In the genomic region with DNA sequence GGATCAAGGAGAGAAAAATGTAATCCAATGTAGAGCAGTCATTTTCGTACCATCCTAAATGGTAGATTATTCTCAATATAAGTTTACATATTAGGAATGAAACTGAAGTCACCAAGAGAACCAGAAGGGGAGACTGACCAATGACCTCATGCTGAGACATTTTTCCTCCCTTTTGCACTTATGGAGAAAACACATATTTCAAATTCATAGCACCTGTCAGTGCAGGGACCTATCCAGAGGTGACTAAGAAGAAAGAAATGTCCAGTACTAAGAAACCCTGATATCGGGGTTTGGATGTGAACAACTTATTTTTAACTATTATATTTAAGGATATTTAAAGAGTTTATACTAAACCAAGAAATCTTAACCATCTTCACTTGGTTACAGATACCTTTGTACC, we compare ENCODE assay signal across 27 cellular contexts. TPM values are rescaled to one million over a fixed set of nuclear protein-coding genes. Genes with fewer than 3 reads are reported as not detected.
DNase-seq lines count a peak whose midpoint lies in the region; ATAC-seq, FAIRE-seq and TF ChIP-seq lines count a peak whose summit lies in the region.
"Had no signal": no experiment of that assay in that cellular context is flagged by ENCODE, and none has a peak within 500 bp of the region (broad histone marks: within the 10 kb centered on the region; RNA-seq: fewer than 3 reads in every experiment).

No MANE protein-coding gene starts in this region.

- TF ChIP-seq CTCF in bronchial epithelial cell (IDR thresholded peaks at IDR 0.05; ENCODE audit: insufficient read depth, low read length, severe bottlenecking) (no peak), osteoblast (IDR thresholded peaks at IDR 0.05; ENCODE audit: extremely low read depth, low read depth, low read length) (no peak), heart right ventricle (IDR thresholded peaks at IDR 0.05) (no peak)

- no peak for FAIRE-seq in bronchial epithelial cell (lab: Jason Lieb, UNC)
- FAIRE-seq: G401.6, HepG2 had no signal

- peaks cover 6% of the 10 kb centered on the region for H3K36me3 ChIP-seq in bronchial epithelial cell (ENCODE audit: control insufficient read depth, insufficient read depth, low read length)
- H3K36me3 ChIP-seq in osteoblast (ENCODE audit: insufficient read depth, low read length), result peaks cover 63% of the 10 kb centered on the region
- H3K36me3 ChIP-seq in heart right ventricle, result peaks cover 0 to 100% (median 59%) of the 10 kb centered on the region in 9 donors

- H3K4me3 ChIP-seq in bronchial epithelial cell (ENCODE audit: low read depth, low read length) (no peak overlapping the region), osteoblast (ENCODE audit: insufficient read depth, low read length) (no peak overlapping the region), heart right ventricle (no peak overlapping the region)
- H3K4me3 ChIP-seq: BLaER1, body of pancreas, lower lobe of right lung, SK-N-MC, tibial artery had no signal

- intact Hi-C loops in heart right ventricle (cut with DNase I), result no loop called here

- WGBS in heart right ventricle, 2 donors, result 92 to 95% methylated on average over 2 of the region's 2 CpGs

- H3K27ac ChIP-seq in osteoblast (ENCODE audit: low read depth, low read length), result no peak overlapping the region
- H3K27ac ChIP-seq in heart right ventricle, result no peak overlapping the region
- H3K27ac ChIP-seq: BLaER1, body of pancreas, HL-60, lower lobe of right lung, SK-N-MC, tibial artery had no signal

- H3K27me3 ChIP-seq in bronchial epithelial cell (ENCODE audit: control insufficient read depth, insufficient read depth, low read length), result no peaks in the 10 kb centered on the region
- H3K27me3 ChIP-seq in osteoblast (ENCODE audit: insufficient read depth, low read length), result no peaks in the 10 kb centered on the region
- H3K27me3 ChIP-seq in heart right ventricle, result no peaks in the 10 kb centered on the region
- H3K27me3 ChIP-seq: BLaER1, body of pancreas, tibial artery had no signal

- ATAC-seq in heart right ventricle, result no peak
- ATAC-seq: body of pancreas, HepG2, lower lobe of right lung, natural killer cell had no signal

- no peaks in the 10 kb centered on the region for H3K79me2 ChIP-seq in osteoblast (ENCODE audit: insufficient read depth, low read length)

- DNase-seq in EH (ENCODE audit: low read depth) (peak; percentile 17), M059J (ENCODE audit: low read depth) (peak; percentile 32), bronchial epithelial cell (ENCODE audit: low read depth) (peak; percentile 50), osteoblast (ENCODE audit: insufficient read length, low spot score, missing footprints) (peak; percentile 37), HPDE6-E6E7 (ENCODE audit: extremely low spot score) (no peak), NCI-H2196 treated with DMSO at 0.1 percent for 48 hours (lab: John Stamatoyannopoulos, UW; ENCODE audit: unreplicated experiment) (no peak), heart right ventricle (no peak), KG1 (lab: John Stamatoyannopoulos, UW) (no peak)
- DNase-seq: activated CD4-positive, alpha-beta T cell treated with anti-CD3 and anti-CD28 coated beads for 48 hours; activated naive CD8-positive, alpha-beta T cell treated with anti-CD3 and anti-CD28 coated beads, Interleukin-2, amount 50 U/mL, for 24 hours; activated T-cell treated with anti-CD3 and anti-CD28 coated beads, Interleukin-2, amount 50 U/mL, for 24 hours; body of pancreas; DMS153; glutamatergic neuron; H7; lower lobe of right lung; natural killer cell; NCI-H1694 treated with DMSO at 0.1 percent for 48 hours; NCI-H69; occipital lobe; RPMI8226; tibial artery had no signal

- H4K20me1 ChIP-seq in osteoblast (ENCODE audit: insufficient read depth, low read length), result no peaks in the 10 kb centered on the region
- H4K20me1 ChIP-seq: BLaER1 had no signal

- H3K4me2 ChIP-seq in osteoblast (ENCODE audit: insufficient read depth, low read length), result no peak overlapping the region
- H3K4me2 ChIP-seq: BLaER1 had no signal

- no peak overlapping the region for H2AFZ ChIP-seq in osteoblast (ENCODE audit: low read length)

- no peaks in the 10 kb centered on the region for H3K4me1 ChIP-seq in osteoblast (ENCODE audit: insufficient read depth, low read length)
- H3K4me1 ChIP-seq in heart right ventricle, result no peaks in the 10 kb centered on the region
- H3K4me1 ChIP-seq: BLaER1, body of pancreas, lower lobe of right lung, tibial artery had no signal

- H3K9me3 ChIP-seq in osteoblast (ENCODE audit: low read depth, low read length) (no peaks in the 10 kb centered on the region), heart right ventricle (no peaks in the 10 kb centered on the region)
- H3K9me3 ChIP-seq: BLaER1, body of pancreas, lower lobe of right lung, tibial artery had no signal

RNA-seq across cellular contexts. Expression of gene LYRM2, which starts 16.6 kb away (rescaled TPM):
- total RNA-seq in M059J (2014; rRNA removed; shearing (Covaris generic)), result 20.6 and 25.1 TPM in 2 replicates
- total RNA-seq in bronchial epithelial cell, result 9.7 and 14.6 TPM in 2 replicates
- total RNA-seq in osteoblast, result 24.6 and 28.0 TPM in 2 replicates
- total RNA-seq in heart right ventricle, result 10 to 100 TPM; 36.2 to 58.2 (median 46.9) TPM
- polyA plus RNA-seq in heart right ventricle, result 10 to 100 TPM; 10.9 to 16.4 TPM

Comparison
In these comparisons a context has a peak if more than half of its experiments do, and no peak if none do; other contexts are left out.
1. DNase-seq: peak in EH (single experiment), M059J (single experiment), bronchial epithelial cell (single experiment) and osteoblast (single experiment); none in HPDE6-E6E7 (single experiment), NCI-H2196 treated with DMSO at 0.1 percent for 48 hours (single experiment), heart right ventricle (0 of 2) and KG1 (single experiment).